In the genomic region with DNA sequence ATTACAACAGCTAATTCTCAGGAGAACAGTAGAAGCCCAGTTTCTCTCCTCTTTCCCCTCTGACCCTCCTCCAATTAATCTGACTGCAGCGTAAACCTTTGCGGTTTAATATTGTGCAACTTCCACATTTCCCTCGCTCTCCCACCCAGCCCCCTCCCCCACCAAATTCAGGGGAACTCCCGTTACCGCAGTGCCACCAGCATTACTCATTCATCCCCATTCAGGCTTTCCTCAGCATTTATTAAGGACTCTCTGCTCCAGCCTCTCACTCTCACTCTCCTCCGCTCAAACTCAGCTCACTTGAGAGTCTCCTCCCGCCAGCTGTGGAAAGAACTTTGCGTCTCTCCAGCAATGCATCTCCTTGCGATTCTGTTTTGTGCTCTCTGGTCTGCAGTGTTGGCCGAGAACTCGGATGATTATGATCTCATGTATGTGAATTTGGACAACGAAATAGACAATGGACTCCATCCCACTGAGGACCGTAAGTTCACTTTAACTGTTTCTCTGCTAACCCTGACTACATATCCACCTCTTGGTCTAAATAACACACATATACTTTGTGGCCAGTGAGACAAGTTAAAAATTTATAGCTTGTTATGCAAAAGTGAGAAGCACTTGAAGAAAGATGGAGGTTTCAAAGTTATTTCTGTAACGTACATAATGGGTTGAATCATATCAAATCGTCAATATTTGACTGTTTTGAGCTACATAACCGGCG, we compare ENCODE assay signal across 9 cellular contexts. TPM values are rescaled to one million over a fixed set of nuclear protein-coding genes. Genes with fewer than 3 reads are reported as not detected.
DNase-seq lines count a peak whose midpoint lies in the region; TF ChIP-seq lines count a peak whose summit lies in the region.
"Had no signal": no experiment of that assay in that cellular context is flagged by ENCODE, and none has a peak within 500 bp of the region (broad histone marks: within the 10 kb centered on the region; RNA-seq: fewer than 3 reads in every experiment).

Gene PTX3, plus strand, starts transcription at position 268 of the 718 bp plus-strand sequence. Its CDS starts 84 bp downstream, at position 352.

- H3K36me3 ChIP-seq in GM06990 (ENCODE audit: control insufficient read depth, insufficient read depth, low read length) (no peaks in the 10 kb centered on the region), smooth muscle cell (ENCODE audit: low read depth) (no peaks in the 10 kb centered on the region)

- no peaks in the 10 kb centered on the region for H3K79me2 ChIP-seq in smooth muscle cell (ENCODE audit: low read depth)

- H3K27ac Mint-ChIP-seq in MCF 10A (ENCODE audit: low read depth, unreplicated experiment): no peak within 1 kb of the TSS
- no peak within 1 kb of the TSS for H3K27ac Mint-ChIP-seq in immature natural killer cell
- H3K27ac Mint-ChIP-seq: T-cell had no signal

- H3K4me1 Mint-ChIP-seq in MCF 10A (ENCODE audit: insufficient read depth, unreplicated experiment) (peaks cover 6% of the 10 kb centered on the region), immature natural killer cell (peaks cover 2 to 7% of the 10 kb centered on the region in 2 donors)

- peaks cover 13% of the 10 kb centered on the region for H3K4me1 ChIP-seq in smooth muscle cell (ENCODE audit: low read depth)

- H3K4me3 ChIP-seq in GM06990 (replicated peaks; ENCODE audit: low read depth, low read length): peak within 1 kb of the TSS; percentile 14
- H3K4me3 ChIP-seq in smooth muscle cell: peak within 1 kb of the TSS; percentile 63

- H3K4me3 Mint-ChIP-seq in MCF 10A (ENCODE audit: unreplicated experiment) (peak within 1 kb of the TSS; percentile 70), immature natural killer cell (peak within 1 kb of the TSS in 1 of 5 donors; percentile 57)

- H3K9me3 ChIP-seq in smooth muscle cell (replicated peaks; ENCODE audit: low read depth): no peaks in the 10 kb centered on the region

- no peak for DNase-seq in GM06990 (ENCODE audit: extremely low read depth, insufficient read length)
- DNase-seq in NCI-H226: peak; percentile 84
- peak; percentile 83 for DNase-seq in MCF 10A (ENCODE audit: unreplicated experiment)
- DNase-seq in iris pigment epithelial cell (ENCODE audit: low read depth): peak; percentile 93
- peak; percentile 25 for DNase-seq in smooth muscle cell (lab: John Stamatoyannopoulos, UW; ENCODE audit: unreplicated experiment)
- no peak for DNase-seq in immature natural killer cell
- no peak for DNase-seq in germinal center (ENCODE audit: low spot score)
- no peak for DNase-seq in foreskin melanocyte

- POLR2A ChIA-PET in MCF 10A (lab: Yijun Ruan, JAX): interaction anchor here (0.5 to 2.9 kb wide), 10 partner anchors 10 to 1996 kb away, joined by 3 to 14 read pairs (median 5); partner anchors contain the start of gene CCNL1

- H3K9ac ChIP-seq in smooth muscle cell (ENCODE audit: low read depth): no peak within 1 kb of the TSS

- no peak for TF ChIP-seq CTCF in GM06990 (IDR thresholded peaks at IDR 0.05; ENCODE audit: insufficient read depth, low read length, poor library complexity, severe bottlenecking)
- TF ChIP-seq CTCF in MCF 10A (IDR thresholded peaks at IDR 0.05; ENCODE audit: unreplicated experiment): no peak
- no peak for TF ChIP-seq CTCF in smooth muscle cell (IDR thresholded peaks at IDR 0.05; ENCODE audit: borderline replicate concordance, insufficient read depth, poor library complexity, severe bottlenecking)

- TSS peak; percentile 88 for BruUV-seq in MCF 10A (replicated peaks; lab: Mats Ljungman, UMichigan)

- intact Hi-C loops in MCF 10A (cut with micrococcal nuclease): loop anchor here (1.0 kb wide), 3 partner anchors 76 to 154 kb away; no protein-coding TSS in a partner anchor

- WGBS in smooth muscle cell (ENCODE audit: low lambda C conversion rate): 16% methylated on average over 17 of the region's 17 CpGs

- H2AFZ ChIP-seq in smooth muscle cell (ENCODE audit: low read depth): peak within 1 kb of the TSS; percentile 29

- H3K27ac ChIP-seq in smooth muscle cell (ENCODE audit: low read depth): peak within 1 kb of the TSS; percentile 33

- H3K27me3 ChIP-seq in GM06990 (replicated peaks; ENCODE audit: control insufficient read depth, insufficient read depth, low read length) (peaks cover 2% of the 10 kb centered on the region), smooth muscle cell (ENCODE audit: low read depth) (peaks cover 33% of the 10 kb centered on the region)

- H3K27me3 Mint-ChIP-seq in MCF 10A (ENCODE audit: insufficient read depth, unreplicated experiment) (no peaks in the 10 kb centered on the region), immature natural killer cell (ENCODE audit: low read depth in 3 of 3) (peaks cover 3 to 16% (median 12%) of the 10 kb centered on the region in 3 donors)

- no peaks in the 10 kb centered on the region for H4K20me1 ChIP-seq in smooth muscle cell (ENCODE audit: low read depth)

- CTCF ChIA-PET in MCF 10A (lab: Yijun Ruan, JAX): interaction anchor here (0.6 to 2.6 kb wide), 15 partner anchors 10 to 887 kb away, joined by 3 to 16 read pairs (median 4); no protein-coding TSS in a partner anchor

- H3F3A ChIP-seq in smooth muscle cell (ENCODE audit: low read depth): no peaks in the 10 kb centered on the region

- H3K4me2 ChIP-seq in smooth muscle cell: peak within 1 kb of the TSS; percentile 93

- no peaks in the 10 kb centered on the region for H3K9me3 Mint-ChIP-seq in MCF 10A (ENCODE audit: unreplicated experiment)
- peaks cover 0 to 7% (median 4%) of the 10 kb centered on the region in 6 donors for H3K9me3 Mint-ChIP-seq in immature natural killer cell
- H3K9me3 Mint-ChIP-seq: T-cell had no signal

- H3K36me3 Mint-ChIP-seq in MCF 10A (ENCODE audit: insufficient read depth, unreplicated experiment) (peaks cover 11% of the 10 kb centered on the region), immature natural killer cell (peaks cover 0 to 6% (median 6%) of the 10 kb centered on the region in 3 donors)
- H3K36me3 Mint-ChIP-seq: T-cell had no signal

RNA-seq across cellular contexts. Expression of gene PTX3, which starts in this region (rescaled TPM):
- total RNA-seq in MCF 10A (2022) (159 and 217 TPM in 2 replicates), smooth muscle cell (12.4 and 15.1 TPM in 2 replicates)
- polyA plus RNA-seq in smooth muscle cell (11.6 and 18.4 TPM in 2 replicates), immature natural killer cell (1 to 10 TPM in 1 of 3 donors, not detected in 2; 3.3 TPM)

Comparison
In these comparisons a context has a peak if more than half of its experiments do, and no peak if none do; other contexts are left out.
1. DNase-seq: peak in NCI-H226 (single experiment), MCF 10A (single experiment), iris pigment epithelial cell (single experiment) and smooth muscle cell (single experiment); none in GM06990 (single experiment), immature natural killer cell (0 of 3), germinal center (single experiment) and foreskin melanocyte (single experiment).